ENCODE assay signal across 16 cellular contexts in genomic region chr7:93378131-93378530, GRCh38.
A peak's percentile ranks its signal among the peaks of the same experiment; 100 is the strongest.
DNase-seq lines count a peak whose midpoint lies in the region; ATAC-seq and TF ChIP-seq lines count a peak whose summit lies in the region.
"Had no signal": no experiment of that assay in that cellular context is flagged by ENCODE, and none has a peak within 500 bp of the region (broad histone marks: within the 10 kb centered on the region; RNA-seq: fewer than 3 reads in every experiment).

No MANE protein-coding gene starts in this region.

- peak overlapping the region; percentile 30 for H3K4me2 ChIP-seq in SU-DHL-6 (ENCODE audit: low read depth, low read length, poor library complexity, severe bottlenecking)

- ATAC-seq in GM18873 (IDR thresholded peaks at IDR 0.05; ENCODE audit: low FRiP score, unreplicated experiment) (peak; percentile 50), HG02588 (IDR thresholded peaks at IDR 0.05; ENCODE audit: unreplicated experiment) (peak; percentile 61), HG03354 (IDR thresholded peaks at IDR 0.05; ENCODE audit: poor library complexity, severe bottlenecking, unreplicated experiment) (peak; percentile 59)
- ATAC-seq: activated T-cell treated with anti-CD3 and anti-CD28 coated beads, Interleukin-2, amount 50 U/mL, for 4 hours; PC-3 had no signal

- intact Hi-C loops in posterior cingulate gyrus (cut with DNase I), result no loop called here

- H3K9ac ChIP-seq in SU-DHL-6 (ENCODE audit: low read length), result no peak overlapping the region

- no peaks in the 10 kb centered on the region for H3K9me2 ChIP-seq in SU-DHL-6 (replicated peaks; ENCODE audit: insufficient read depth, low read length)

- H3K27me3 ChIP-seq in SU-DHL-6 (ENCODE audit: low read length), result no peaks in the 10 kb centered on the region
- H3K27me3 ChIP-seq: suprapubic skin had no signal

- no peak overlapping the region for H2AFZ ChIP-seq in SU-DHL-6 (ENCODE audit: low read depth, low read length, severe bottlenecking)

- no peak overlapping the region for H3K4me3 ChIP-seq in SU-DHL-6 (ENCODE audit: insufficient read depth, low read length, poor library complexity, severe bottlenecking)
- H3K4me3 ChIP-seq: suprapubic skin had no signal

- no peak overlapping the region for H3K27ac ChIP-seq in SU-DHL-6 (ENCODE audit: low read depth, low read length)
- H3K27ac ChIP-seq: suprapubic skin had no signal

- DNase-seq in posterior cingulate gyrus (no peak), C1 segment of cervical spinal cord (lab: John Stamatoyannopoulos, UW) (no peak), germinal center (ENCODE audit: low spot score) (no peak)
- no peak for DNase-seq in NK-92 treated with Interleukin-12 subunit alpha and Interleukin-12 subunit beta, amount 100 ng/mL, for 24 hours (lab: John Stamatoyannopoulos, UW)
- DNase-seq: activated CD4-positive, alpha-beta T cell treated with anti-CD3 and anti-CD28 coated beads, Interleukin-2, amount 50 U/mL, for 4 hours; activated T-cell treated with anti-CD3 and anti-CD28 coated beads, Interleukin-2, amount 50 U/mL, for 4 hours; DMS53; NCI-H1694 treated with DMSO at 0.1 percent for 48 hours; occipital lobe; PC-3; stimulated activated CD4-positive, alpha-beta T cell treated with anti-CD3 and anti-CD28 coated beads, Interleukin-2, amount 100 ng/mL, for 48 hours had no signal

- H3K9me3 ChIP-seq in SU-DHL-6 (ENCODE audit: insufficient read depth, low read length), result no peaks in the 10 kb centered on the region
- H3K9me3 ChIP-seq: suprapubic skin had no signal

- no peaks in the 10 kb centered on the region; the same call in 1 of the 2 replicates for H3F3A ChIP-seq in SU-DHL-6 (ENCODE audit: insufficient read depth)

- TF ChIP-seq CTCF in SU-DHL-6 (IDR thresholded peaks at IDR 0.05; ENCODE audit: insufficient read depth, low read length, poor library complexity, severe bottlenecking), result no peak

- H4K20me1 ChIP-seq in SU-DHL-6 (ENCODE audit: low read depth, low read length), result no peaks in the 10 kb centered on the region

- no peaks in the 10 kb centered on the region for H3K79me2 ChIP-seq in SU-DHL-6 (ENCODE audit: insufficient read depth, low read length)

- no peaks in the 10 kb centered on the region for H3K36me3 ChIP-seq in SU-DHL-6 (ENCODE audit: low read length)
- H3K36me3 ChIP-seq: suprapubic skin had no signal
